In the genomic region with DNA sequence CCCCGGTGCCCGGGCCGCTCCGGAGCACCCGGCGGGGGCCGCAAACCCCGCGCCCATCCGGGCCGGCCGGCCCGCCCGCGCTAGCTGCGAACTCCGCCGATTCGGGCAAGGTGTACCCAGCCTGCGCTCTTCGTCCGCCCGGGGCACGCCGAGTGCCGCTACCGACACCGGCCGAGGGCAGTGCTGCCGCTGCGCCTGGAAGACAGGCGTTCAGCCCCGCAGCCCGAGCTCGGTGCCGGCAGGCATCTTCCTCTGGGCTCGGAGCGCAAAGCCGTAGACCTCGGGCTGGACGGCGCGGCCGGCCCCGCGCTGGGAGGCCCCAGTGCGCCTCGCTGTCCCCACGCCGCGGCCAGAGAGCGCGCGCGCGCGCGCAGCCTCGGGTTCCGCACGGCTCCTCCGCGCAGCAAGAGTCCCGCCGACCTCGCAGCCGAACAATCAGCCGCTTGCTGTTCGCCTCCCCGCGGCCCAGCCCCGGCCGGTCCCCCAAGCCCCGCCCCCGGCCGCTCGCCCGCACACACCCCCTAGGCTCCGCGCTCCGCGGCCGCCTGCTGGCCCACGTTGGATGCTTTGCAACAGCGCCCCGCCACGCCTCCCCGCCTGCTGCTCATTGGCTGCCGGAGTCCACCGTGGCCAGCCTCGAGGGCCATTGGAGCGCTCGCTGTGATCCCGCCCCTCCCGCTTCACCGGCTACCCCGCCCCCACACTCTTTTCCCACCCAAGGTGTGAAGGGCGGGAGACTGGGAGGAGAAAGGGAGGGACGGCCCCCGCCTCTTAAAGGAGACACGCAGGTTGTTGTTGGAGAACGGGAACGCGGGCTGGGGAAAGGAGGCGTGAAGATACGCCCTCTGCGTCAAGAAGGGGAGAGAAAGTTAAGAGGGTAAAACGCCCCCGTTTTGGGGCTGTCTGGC, we compare ENCODE assay signal across 8 cellular contexts. TPM values are rescaled to one million over a fixed set of nuclear protein-coding genes. Genes with fewer than 3 reads are reported as not detected.
DNase-seq lines count a peak whose midpoint lies in the region; TF ChIP-seq lines count a peak whose summit lies in the region.

A gene with protein sequence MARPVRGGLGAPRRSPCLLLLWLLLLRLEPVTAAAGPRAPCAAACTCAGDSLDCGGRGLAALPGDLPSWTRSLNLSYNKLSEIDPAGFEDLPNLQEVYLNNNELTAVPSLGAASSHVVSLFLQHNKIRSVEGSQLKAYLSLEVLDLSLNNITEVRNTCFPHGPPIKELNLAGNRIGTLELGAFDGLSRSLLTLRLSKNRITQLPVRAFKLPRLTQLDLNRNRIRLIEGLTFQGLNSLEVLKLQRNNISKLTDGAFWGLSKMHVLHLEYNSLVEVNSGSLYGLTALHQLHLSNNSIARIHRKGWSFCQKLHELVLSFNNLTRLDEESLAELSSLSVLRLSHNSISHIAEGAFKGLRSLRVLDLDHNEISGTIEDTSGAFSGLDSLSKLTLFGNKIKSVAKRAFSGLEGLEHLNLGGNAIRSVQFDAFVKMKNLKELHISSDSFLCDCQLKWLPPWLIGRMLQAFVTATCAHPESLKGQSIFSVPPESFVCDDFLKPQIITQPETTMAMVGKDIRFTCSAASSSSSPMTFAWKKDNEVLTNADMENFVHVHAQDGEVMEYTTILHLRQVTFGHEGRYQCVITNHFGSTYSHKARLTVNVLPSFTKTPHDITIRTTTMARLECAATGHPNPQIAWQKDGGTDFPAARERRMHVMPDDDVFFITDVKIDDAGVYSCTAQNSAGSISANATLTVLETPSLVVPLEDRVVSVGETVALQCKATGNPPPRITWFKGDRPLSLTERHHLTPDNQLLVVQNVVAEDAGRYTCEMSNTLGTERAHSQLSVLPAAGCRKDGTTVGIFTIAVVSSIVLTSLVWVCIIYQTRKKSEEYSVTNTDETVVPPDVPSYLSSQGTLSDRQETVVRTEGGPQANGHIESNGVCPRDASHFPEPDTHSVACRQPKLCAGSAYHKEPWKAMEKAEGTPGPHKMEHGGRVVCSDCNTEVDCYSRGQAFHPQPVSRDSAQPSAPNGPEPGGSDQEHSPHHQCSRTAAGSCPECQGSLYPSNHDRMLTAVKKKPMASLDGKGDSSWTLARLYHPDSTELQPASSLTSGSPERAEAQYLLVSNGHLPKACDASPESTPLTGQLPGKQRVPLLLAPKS (minus strand): TSS at position 448 of the 908 bp plus-strand sequence. CDS start 615 bp downstream, outside the sequence.

- peak within 1 kb of the TSS; percentile 71 to 95 (median 78) for H3K27ac Mint-ChIP-seq in H9

- TF ChIP-seq CTCF in H9 (conservative IDR thresholded peaks at IDR 0.05) (peak; percentile 43), MM.1S (IDR thresholded peaks at IDR 0.05; ENCODE audit: low read length) (no peak; the same call in 1 of the 2 replicates)

- H3F3A ChIP-seq in MM.1S (ENCODE audit: insufficient read depth, low read length): peaks cover 26% of the 10 kb centered on the region

- H2BK15ac ChIP-seq in H9 (ENCODE audit: low read depth, low read length): no peak within 1 kb of the TSS

- no peak within 1 kb of the TSS for H2BK5ac ChIP-seq in H9 (ENCODE audit: insufficient read length, low read length)

- H3K9ac ChIP-seq in H9 (ENCODE audit: extremely low read depth, insufficient read length, low read length) (peak within 1 kb of the TSS; percentile 93), MM.1S (ENCODE audit: low read length) (peak within 1 kb of the TSS; percentile 65)

- no CpG with 5 or more reads among the region's 109 CpGs for WGBS in H9 (ENCODE audit: extremely low coverage, insufficient read length, low lambda C conversion rate)

- H3T11ph ChIP-seq in H9 (ENCODE audit: low read length): no peak within 1 kb of the TSS

- no peak within 1 kb of the TSS for H2AK5ac ChIP-seq in H9 (ENCODE audit: insufficient read length, low read length)

- H3K36me3 ChIP-seq in MM.1S (replicated peaks; ENCODE audit: insufficient read depth, low read length) (no peaks in the 10 kb centered on the region), SJCRH30 (no peaks in the 10 kb centered on the region), neuron (ENCODE audit: insufficient read depth, low read length) (no peaks in the 10 kb centered on the region)

- H3K36me3 Mint-ChIP-seq in H9 (ENCODE audit: insufficient read depth in 1 of 3, low read depth in 3 of 3): peaks cover 2 to 12% (median 10%) of the 10 kb centered on the region in 3 experiments; a peak in 6 of 7 replicates

- H3K4me1 ChIP-seq in H9 (ENCODE audit: insufficient read depth, low read length): peaks cover 11% of the 10 kb centered on the region
- H3K4me1 ChIP-seq in MM.1S (ENCODE audit: low read length): peaks cover 35% of the 10 kb centered on the region
- H3K4me1 ChIP-seq in SJCRH30: peaks cover 14% of the 10 kb centered on the region; the same call in 1 of the 2 replicates
- peaks cover 34% of the 10 kb centered on the region for H3K4me1 ChIP-seq in neuron (ENCODE audit: insufficient read depth, low read length)

- H3K9me3 Mint-ChIP-seq in H9: peaks cover 0 to 3% of the 10 kb centered on the region in 2 experiments; a peak in 3 of 5 replicates

- H4K20me1 ChIP-seq in H9 (ENCODE audit: control insufficient read depth, insufficient read depth, insufficient read length) (peaks cover 2% of the 10 kb centered on the region), MM.1S (ENCODE audit: insufficient read depth, low read length) (no peaks in the 10 kb centered on the region)

- H3K18ac ChIP-seq in H9 (ENCODE audit: insufficient read length, low read depth, low read length): peak within 1 kb of the TSS; percentile 81

- H3K4me3 Mint-ChIP-seq in H9: peak within 1 kb of the TSS; percentile 96 to 99

- H2BK20ac ChIP-seq in H9 (ENCODE audit: low read depth, low read length, poor library complexity, severe bottlenecking): no peak within 1 kb of the TSS

- H3K9me3 ChIP-seq in H9 (ENCODE audit: control insufficient read depth, low read depth, low read length) (no peaks in the 10 kb centered on the region), MM.1S (replicated peaks; ENCODE audit: insufficient read depth, low read length) (no peaks in the 10 kb centered on the region), SJCRH30 (replicated peaks) (no peaks in the 10 kb centered on the region), neuron (ENCODE audit: low read length) (no peaks in the 10 kb centered on the region)

- H3K4ac ChIP-seq in H9 (ENCODE audit: low read depth, low read length): no peak within 1 kb of the TSS

- H2BK12ac ChIP-seq in H9 (ENCODE audit: insufficient read length, low read depth, low read length): no peak within 1 kb of the TSS

- H3K79me1 ChIP-seq in H9 (ENCODE audit: insufficient read depth, low read depth, low read length, poor library complexity, severe bottlenecking): no peaks in the 10 kb centered on the region

- no peak within 1 kb of the TSS for H4K8ac ChIP-seq in H9 (replicated peaks; ENCODE audit: insufficient read length, low read depth, low read length)

- no peaks in the 10 kb centered on the region for H3K9me2 ChIP-seq in MM.1S (replicated peaks; ENCODE audit: insufficient read depth, low read length)

- no peak within 1 kb of the TSS for H3K23ac ChIP-seq in H9 (ENCODE audit: insufficient read length, low read depth, low read length)

- no peak within 1 kb of the TSS for H2AFZ ChIP-seq in H9 (ENCODE audit: low read length)
- H2AFZ ChIP-seq in MM.1S (ENCODE audit: low read length): peak within 1 kb of the TSS; percentile 96
- peak within 1 kb of the TSS; percentile 75 for H2AFZ ChIP-seq in neuron (ENCODE audit: low read depth, low read length)

- H3K27me3 Mint-ChIP-seq in H9 (ENCODE audit: low read depth): peaks cover 7% of the 10 kb centered on the region

- no peak within 1 kb of the TSS for H2BK120ac ChIP-seq in H9 (ENCODE audit: low read depth, low read length, poor library complexity, severe bottlenecking)

- no peak within 1 kb of the TSS for H3K56ac ChIP-seq in H9 (ENCODE audit: insufficient read length, low read depth, low read length)

- H3K27me3 ChIP-seq in H9 (ENCODE audit: insufficient read depth, low read length) (no peaks in the 10 kb centered on the region; the same call in 1 of the 2 replicates), MM.1S (replicated peaks; ENCODE audit: insufficient read depth, low read length) (0 out of 2 replicates have a peak, but pooled peaks cover 3% of the 10 kb centered on the region), SJCRH30 (no peaks in the 10 kb centered on the region), neuron (ENCODE audit: insufficient read depth, low read length) (no peaks in the 10 kb centered on the region)

- peaks cover 65 to 78% of the 10 kb centered on the region in 2 experiments for H3K4me1 Mint-ChIP-seq in H9

- H3K4me3 ChIP-seq in MM.1S (ENCODE audit: low read length) (peak within 1 kb of the TSS; percentile 89), SJCRH30 (peak within 1 kb of the TSS; percentile 87), neuron (ENCODE audit: low read length) (peak within 1 kb of the TSS; percentile 73)

- DNase-seq in ELR (ENCODE audit: low read depth) (peak; percentile 97), H9 (peak; percentile 100), MM.1S (peak; percentile 99), SJCRH30 (peak; percentile 95 to 97), foreskin melanocyte (peak; percentile 92), stromal cell of bone marrow (ENCODE audit: low read depth) (peak; percentile 97)
- peak; percentile 94 to 96 (median 96) for DNase-seq in activated naive CD4-positive, alpha-beta T cell (lab: John Stamatoyannopoulos, UW)

- peaks cover 29% of the 10 kb centered on the region for H3K79me2 ChIP-seq in H9 (ENCODE audit: insufficient read depth, low read length)
- peaks cover 44% of the 10 kb centered on the region for H3K79me2 ChIP-seq in MM.1S (ENCODE audit: low read length)

- peaks cover 16% of the 10 kb centered on the region for H3K23me2 ChIP-seq in H9 (ENCODE audit: insufficient read length, low read depth, low read length, poor library complexity, severe bottlenecking)

- no peak within 1 kb of the TSS for H4K91ac ChIP-seq in H9 (ENCODE audit: insufficient read length, low read depth, low read length)

- no peak within 1 kb of the TSS for H4K5ac ChIP-seq in H9 (ENCODE audit: insufficient read length, low read depth, low read length)

- H3K14ac ChIP-seq in H9 (ENCODE audit: insufficient read depth, low read length): peak within 1 kb of the TSS; percentile 95

- H3K4me2 ChIP-seq in H9 (ENCODE audit: insufficient read depth, insufficient read length, low read length): peak within 1 kb of the TSS; percentile 90
- H3K4me2 ChIP-seq in MM.1S (ENCODE audit: low read depth, low read length): peak within 1 kb of the TSS; percentile 95

- no peak within 1 kb of the TSS for H3K27ac ChIP-seq in H9 (ENCODE audit: insufficient read length, low read depth, low read length)
- H3K27ac ChIP-seq in MM.1S (ENCODE audit: low read length): peak within 1 kb of the TSS; percentile 32; the same call in 1 of the 2 replicates
- H3K27ac ChIP-seq in SJCRH30: peak within 1 kb of the TSS; percentile 50; the same call in 1 of the 2 replicates

RNA-seq across cellular contexts. Expression of the gene that starts here (rescaled TPM):
- total RNA-seq in H9 (2021): 63.3 and 70.3 TPM in 2 replicates
- 16.9 and 17.4 TPM in 2 replicates for total RNA-seq in SJCRH30 (2014; rRNA removed; shearing (Covaris generic))
